ENCODE assay signal across 8 cellular contexts in genomic region chr10:48390933-48391845, GRCh38.
DNase-seq lines count a peak whose midpoint lies in the region; ATAC-seq and TF ChIP-seq lines count a peak whose summit lies in the region.

No MANE protein-coding gene starts in this region.

- CTCF ChIA-PET in mammary epithelial cell (lab: Charles Lee; ENCODE audit: low non-redundant PET), result no interaction called here

- 86% methylated on average over 4 of the region's 4 CpGs for WGBS in mammary epithelial cell (ENCODE audit: low coverage, missing lambda C conversion rate)

- ATAC-seq in GM19351 (IDR thresholded peaks at IDR 0.05; ENCODE audit: unreplicated experiment) (peak; percentile 83), HG03571 (IDR thresholded peaks at IDR 0.05; ENCODE audit: unreplicated experiment) (peak; percentile 81)

- DNase-seq in mammary epithelial cell, result peak; percentile 81
- no peak for DNase-seq in NCI-H2107 (lab: John Stamatoyannopoulos, UW)
- no peak for DNase-seq in NCI-H2196 (lab: John Stamatoyannopoulos, UW; ENCODE audit: unreplicated experiment)
- DNase-seq in NCI-H1417 (lab: John Stamatoyannopoulos, UW), result no peak
- no peak for DNase-seq in ascending aorta (ENCODE audit: low spot score in 2 of 2)

- H3K4me1 ChIP-seq in BLaER1 (peaks cover 17% of the 10 kb centered on the region), mammary epithelial cell (ENCODE audit: insufficient read depth, low read length) (peaks cover 30% of the 10 kb centered on the region), ascending aorta (peaks cover 0 to 2% of the 10 kb centered on the region in 2 donors)

- H3K9me3 ChIP-seq in BLaER1 (no peaks in the 10 kb centered on the region), mammary epithelial cell (replicated peaks; ENCODE audit: insufficient read depth, low read length) (no peaks in the 10 kb centered on the region), ascending aorta (no peaks in the 10 kb centered on the region)

- H4K20me1 ChIP-seq in BLaER1, result peaks cover 88% of the 10 kb centered on the region
- H4K20me1 ChIP-seq in mammary epithelial cell (ENCODE audit: insufficient read depth, low read length), result no peaks in the 10 kb centered on the region

- dilution Hi-C loops in mammary epithelial cell (cut with HindIII; ENCODE audit: low sequenced_read_pairs), result no loop called here

- H3K27me3 ChIP-seq in BLaER1 (no peaks in the 10 kb centered on the region), mammary epithelial cell (ENCODE audit: insufficient read depth, low read length) (no peaks in the 10 kb centered on the region), ascending aorta (no peaks in the 10 kb centered on the region)

- BruUV-seq in mammary epithelial cell (replicated peaks; lab: Mats Ljungman, UMichigan), result no TSS peak

- no peak overlapping the region for H2AFZ ChIP-seq in mammary epithelial cell (ENCODE audit: low read depth, low read length)

- intact Hi-C loops in mammary epithelial cell (cut with micrococcal nuclease) (no loop called here), ascending aorta (cut with DNase I) (no loop called here)

- H3K4me2 ChIP-seq in BLaER1 (peak overlapping the region; percentile 43; the same call in 1 of the 2 replicates), mammary epithelial cell (ENCODE audit: insufficient read depth, low read depth, low read length) (peak overlapping the region; percentile 26)

- H3K27ac ChIP-seq in BLaER1 (no peak overlapping the region), mammary epithelial cell (ENCODE audit: insufficient read depth, low read depth, low read length) (peak overlapping the region; percentile 10), ascending aorta (no peak overlapping the region)

- TF ChIP-seq CTCF in mammary epithelial cell (conservative IDR thresholded peaks at IDR 0.05 in 1 of 2, IDR thresholded peaks at IDR 0.05 in 1 of 2; ENCODE audit: extremely low read depth in 1 of 2, insufficient read depth in 1 of 2, low read depth in 1 of 2, low read length in 2 of 2) (no peak), ascending aorta (IDR thresholded peaks at IDR 0.05) (no peak)

- peaks cover 30% of the 10 kb centered on the region for H3K79me2 ChIP-seq in mammary epithelial cell (ENCODE audit: insufficient read depth, low read length)

- in situ Hi-C loops in mammary epithelial cell (cut with MboI; ENCODE audit: low sequenced_read_pairs in 2 of 2), result no loop called here

- H3K4me3 ChIP-seq in BLaER1 (no peak overlapping the region), mammary epithelial cell (replicated peaks in 1 of 3; ENCODE audit: insufficient read depth in 1 of 3, low read depth in 2 of 3, low read length in 3 of 3) (no peak overlapping the region), ascending aorta (no peak overlapping the region)

- H3K36me3 ChIP-seq in BLaER1, result 0 out of 2 replicates have a peak, but pooled peaks cover 4% of the 10 kb centered on the region
- no peaks in the 10 kb centered on the region for H3K36me3 ChIP-seq in mammary epithelial cell (ENCODE audit: insufficient read depth, low read length)
- H3K36me3 ChIP-seq in ascending aorta, result no peaks in the 10 kb centered on the region

- H3K9ac ChIP-seq in BLaER1, result no peak overlapping the region
- no peak overlapping the region for H3K9ac ChIP-seq in mammary epithelial cell (ENCODE audit: insufficient read depth, low read length)
